Comparison of ENCODE assay signal across 19 cellular contexts in the genomic region with DNA sequence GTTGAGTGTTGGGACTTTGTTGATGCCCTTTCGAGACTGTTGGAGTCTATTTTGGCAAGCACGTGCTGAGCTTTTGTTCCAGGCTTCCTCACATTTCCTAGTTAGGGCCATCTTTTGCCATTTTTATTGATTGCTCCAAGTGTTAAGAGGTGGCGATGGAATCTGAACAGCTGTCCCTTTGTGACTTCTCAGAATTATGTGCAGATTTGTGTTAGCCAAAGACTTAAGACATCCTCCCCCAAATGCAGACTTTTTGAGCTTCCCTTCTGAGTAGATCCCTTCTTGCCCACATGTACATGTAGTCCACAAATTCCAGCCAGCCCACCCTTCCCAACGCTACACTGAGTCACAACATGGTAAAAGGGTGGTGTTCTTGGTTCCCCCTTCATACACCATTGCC. TPM values are rescaled to one million over a fixed set of nuclear protein-coding genes. Genes with fewer than 3 reads are reported as not detected.
DNase-seq lines count a peak whose midpoint lies in the region; FAIRE-seq and TF ChIP-seq lines count a peak whose summit lies in the region.
"Had no signal": no experiment of that assay in that cellular context is flagged by ENCODE, and none has a peak within 500 bp of the region (broad histone marks: within the 10 kb centered on the region; RNA-seq: fewer than 3 reads in every experiment).

No MANE protein-coding gene starts in this region.

- no peak for TF ChIP-seq POLR2A in GM12892 (IDR thresholded peaks at IDR 0.05; ENCODE audit: low read depth, low read length)

- no peak overlapping the region for H2BK15ac ChIP-seq in mesenchymal stem cell (ENCODE audit: low read depth, poor library complexity, severe bottlenecking)
- no peak overlapping the region for H2BK15ac ChIP-seq in mesendoderm (replicated peaks; ENCODE audit: low read depth)

- H3K36me3 Mint-ChIP-seq in neural crest cell (ENCODE audit: low read depth), result peaks cover 15% of the 10 kb centered on the region
- H3K36me3 Mint-ChIP-seq in activated T-cell treated with anti-CD3 and anti-CD28 coated beads, Interleukin-2, amount 50 U/mL, for 24 hours (ENCODE audit: low read depth), result peaks cover 53% of the 10 kb centered on the region

- H2BK120ac ChIP-seq in mesenchymal stem cell (ENCODE audit: low read depth, low read length) (no peak overlapping the region), mesendoderm (ENCODE audit: low read depth, low read length) (no peak overlapping the region)

- H2AK5ac ChIP-seq in mesenchymal stem cell (ENCODE audit: low read length, severe bottlenecking), result peak overlapping the region; percentile 31
- no peak overlapping the region for H2AK5ac ChIP-seq in mesendoderm (ENCODE audit: low read length)

- H3K79me1 ChIP-seq in mesenchymal stem cell (replicated peaks; ENCODE audit: low read length, poor library complexity, severe bottlenecking) (peaks cover 25% of the 10 kb centered on the region), mesendoderm (ENCODE audit: low read length) (peaks cover 18% of the 10 kb centered on the region)

- FAIRE-seq in GM12892 (lab: Jason Lieb, UNC), result peak; percentile 27
- FAIRE-seq: D721Med had no signal

- TF ChIP-seq CTCF in neural crest cell (conservative IDR thresholded peaks at IDR 0.05) (no peak), colonic mucosa (IDR thresholded peaks at IDR 0.05) (no peak)

- H3K27me3 ChIP-seq in SJCRH30 (no peaks in the 10 kb centered on the region), mesenchymal stem cell (ENCODE audit: control insufficient read depth in 1 of 2, insufficient read depth in 1 of 2, low read length in 2 of 2) (no peaks in the 10 kb centered on the region), mesendoderm (ENCODE audit: insufficient read depth, low read length, poor library complexity) (no peaks in the 10 kb centered on the region), colonic mucosa (no peaks in the 10 kb centered on the region)
- H3K27me3 ChIP-seq: BLaER1, SJSA1 had no signal

- no peak overlapping the region for H3K4me3 Mint-ChIP-seq in neural crest cell
- H3K4me3 Mint-ChIP-seq in activated T-cell treated with anti-CD3 and anti-CD28 coated beads, Interleukin-2, amount 50 U/mL, for 24 hours, result no peak overlapping the region

- H4K5ac ChIP-seq in mesendoderm (ENCODE audit: low read length), result no peak overlapping the region

- H3K27ac ChIP-seq in SJCRH30, result peak overlapping the region; percentile 73
- no peak overlapping the region for H3K27ac ChIP-seq in mesenchymal stem cell (ENCODE audit: low read length, poor library complexity, severe bottlenecking)
- no peak overlapping the region for H3K27ac ChIP-seq in mesendoderm (ENCODE audit: low read depth, low read length)
- H3K27ac ChIP-seq in colonic mucosa, result no peak overlapping the region
- H3K27ac ChIP-seq: BLaER1, PC-9, SJSA1 had no signal

- peaks cover 4% of the 10 kb centered on the region for H3K9me3 Mint-ChIP-seq in neural crest cell
- H3K9me3 Mint-ChIP-seq in activated T-cell treated with anti-CD3 and anti-CD28 coated beads, Interleukin-2, amount 50 U/mL, for 24 hours, result peaks cover 5% of the 10 kb centered on the region

- H2AFZ ChIP-seq in mesenchymal stem cell (ENCODE audit: low read depth, low read length), result no peak overlapping the region
- H2AFZ ChIP-seq: PC-9 had no signal

- peak overlapping the region; percentile 92 for H3K27ac Mint-ChIP-seq in neural crest cell (ENCODE audit: unreplicated experiment)
- H3K27ac Mint-ChIP-seq in activated T-cell treated with anti-CD3 and anti-CD28 coated beads, Interleukin-2, amount 50 U/mL, for 24 hours, result no peak overlapping the region
- H3K27ac Mint-ChIP-seq: CD4-positive, CD25-positive, alpha-beta regulatory T cell had no signal

- peaks cover 39% of the 10 kb centered on the region for H3K79me2 ChIP-seq in mesendoderm (ENCODE audit: control insufficient read depth, insufficient read depth, low read length)

- H3K4ac ChIP-seq in mesenchymal stem cell (ENCODE audit: low read depth in 1 of 2, low read length in 2 of 2) (no peak overlapping the region), mesendoderm (ENCODE audit: low read depth, low read length) (no peak overlapping the region)

- DNase-seq in GM12892 (ENCODE audit: insufficient read length) (no peak), SJCRH30 (peak; percentile 39 to 77), mesenchymal stem cell (no peak), neural crest cell (ENCODE audit: low read depth, low spot score) (no peak), kidney tubule cell (ENCODE audit: low spot score) (no peak), mesendoderm (no peak), colonic mucosa (no peak)
- DNase-seq in activated T-cell treated with anti-CD3 and anti-CD28 coated beads, Interleukin-2, amount 50 U/mL, for 24 hours, result no peak
- DNase-seq: H7, NCI-H1092 treated with DMSO at 0.1 percent for 48 hours, NCI-H1436 treated with DMSO at 0.1 percent for 48 hours, NCI-H187 treated with DMSO at 0.1 percent for 48 hours, NCI-H446 treated with DMSO at 0.1 percent for 48 hours, NCI-H526, PC-9 had no signal

- peaks cover 32% of the 10 kb centered on the region for H3K4me1 Mint-ChIP-seq in neural crest cell
- H3K4me1 Mint-ChIP-seq in activated T-cell treated with anti-CD3 and anti-CD28 coated beads, Interleukin-2, amount 50 U/mL, for 24 hours (ENCODE audit: low read depth), result peaks cover 27% of the 10 kb centered on the region

- H3K36me3 ChIP-seq in SJCRH30, result peaks cover 23% of the 10 kb centered on the region
- H3K36me3 ChIP-seq in mesenchymal stem cell (ENCODE audit: control insufficient read depth in 1 of 2, insufficient read depth in 2 of 2, low read depth in 1 of 2, low read length in 2 of 2), result peaks cover 16 to 30% of the 10 kb centered on the region in 2 experiments
- peaks cover 2% of the 10 kb centered on the region for H3K36me3 ChIP-seq in mesendoderm (ENCODE audit: control insufficient read depth, insufficient read depth, low read length)
- H3K36me3 ChIP-seq in colonic mucosa, result no peaks in the 10 kb centered on the region

- no peaks in the 10 kb centered on the region for H3K27me3 Mint-ChIP-seq in neural crest cell (ENCODE audit: low read depth)
- H3K27me3 Mint-ChIP-seq in activated T-cell treated with anti-CD3 and anti-CD28 coated beads, Interleukin-2, amount 50 U/mL, for 24 hours, result no peaks in the 10 kb centered on the region
- H3K27me3 Mint-ChIP-seq: CD4-positive, CD25-positive, alpha-beta regulatory T cell had no signal

- no peak overlapping the region for H2BK12ac ChIP-seq in mesenchymal stem cell (ENCODE audit: low read length in 2 of 2)

- H3K4me3 ChIP-seq in SJCRH30 (no peak overlapping the region), mesenchymal stem cell (ENCODE audit: insufficient read depth in 1 of 2, low read depth in 1 of 2, low read length in 2 of 2) (no peak overlapping the region), mesendoderm (ENCODE audit: low read length) (no peak overlapping the region), colonic mucosa (no peak overlapping the region)
- H3K4me3 ChIP-seq: BLaER1, PC-9, SJSA1 had no signal

- H3K9ac ChIP-seq in mesenchymal stem cell (ENCODE audit: low read length) (no peak overlapping the region), mesendoderm (ENCODE audit: low read length) (no peak overlapping the region), colonic mucosa (ENCODE audit: low read depth in 2 of 2, low read length in 2 of 2) (no peak overlapping the region)
- H3K9ac ChIP-seq: BLaER1 had no signal

- no peaks in the 10 kb centered on the region for H3K9me3 ChIP-seq in SJCRH30 (replicated peaks)
- H3K9me3 ChIP-seq in mesenchymal stem cell (ENCODE audit: control insufficient read depth, low read length), result no peaks in the 10 kb centered on the region
- H3K9me3 ChIP-seq in colonic mucosa, result no peaks in the 10 kb centered on the region
- H3K9me3 ChIP-seq: SJSA1 had no signal

- no peak overlapping the region for H4K91ac ChIP-seq in mesenchymal stem cell (ENCODE audit: low read length)

- H3K18ac ChIP-seq in mesenchymal stem cell (ENCODE audit: low read depth in 1 of 2, low read length in 2 of 2) (no peak overlapping the region), mesendoderm (ENCODE audit: low read length) (no peak overlapping the region)

- no peak overlapping the region for H3K23ac ChIP-seq in mesenchymal stem cell (ENCODE audit: low read length in 2 of 2)
- H3K23ac ChIP-seq in mesendoderm (ENCODE audit: low read length), result no peak overlapping the region

- H4K8ac ChIP-seq in mesenchymal stem cell (ENCODE audit: low read length) (no peak overlapping the region), mesendoderm (ENCODE audit: low read depth, low read length) (no peak overlapping the region)

- no peak overlapping the region for H3K14ac ChIP-seq in mesenchymal stem cell (ENCODE audit: low read length in 2 of 2)

- intact Hi-C loops in colonic mucosa (cut with DNase I), result no loop called here

- H3K4me2 ChIP-seq in mesenchymal stem cell (ENCODE audit: low read length, poor library complexity, severe bottlenecking) (no peak overlapping the region), mesendoderm (ENCODE audit: low read length) (no peak overlapping the region)
- H3K4me2 ChIP-seq: PC-9 had no signal

- H2BK5ac ChIP-seq in mesenchymal stem cell (ENCODE audit: low read depth, low read length, poor library complexity, severe bottlenecking) (no peak overlapping the region), mesendoderm (ENCODE audit: low read length) (no peak overlapping the region)

- 100% methylated on average over 3 of the region's 4 CpGs for WGBS in mesenchymal stem cell
- WGBS in mesendoderm (ENCODE audit: extremely low coverage, insufficient coverage, low lambda C conversion rate), result no CpG with 5 or more reads among the region's 4 CpGs

- no peak overlapping the region for H3K56ac ChIP-seq in mesendoderm (ENCODE audit: low read length)

- H3K4me1 ChIP-seq in SJCRH30, result peaks cover 14% of the 10 kb centered on the region
- peaks cover 9% of the 10 kb centered on the region for H3K4me1 ChIP-seq in mesenchymal stem cell (ENCODE audit: control insufficient read depth, insufficient read depth, low read depth, low read length)
- peaks cover 3% of the 10 kb centered on the region for H3K4me1 ChIP-seq in mesendoderm (ENCODE audit: control insufficient read depth, low read depth, low read length)
- H3K4me1 ChIP-seq in colonic mucosa, result no peaks in the 10 kb centered on the region
- H3K4me1 ChIP-seq: SJSA1 had no signal

RNA-seq across cellular contexts. Expression of a gene that starts 59.2 kb away (rescaled TPM):
- 13.7 TPM for polyA plus RNA-seq in GM12892 (2012; ENCODE audit: missing spikeins)
- total RNA-seq in SJCRH30 (2014; rRNA removed; shearing (Covaris generic)), result 79.9 and 82.5 TPM in 2 replicates
- 51.2 TPM for polyA plus RNA-seq in mesenchymal stem cell (2013, experiment 1 of 2)
- polyA plus RNA-seq in mesenchymal stem cell (2013, experiment 2 of 2), result 54.0 TPM
- total RNA-seq in neural crest cell, result 76.3 and 77.6 TPM in 2 replicates
- 64.2 TPM for polyA plus RNA-seq in mesendoderm (2013, experiment 1 of 2)
- polyA plus RNA-seq in mesendoderm (2013, experiment 2 of 2), result 66.0 TPM
- 10 to 100 TPM; 51.4 to 68.0 TPM for total RNA-seq in colonic mucosa

Comparison
In these comparisons a context has a peak if more than half of its experiments do, and no peak if none do; other contexts are left out.
1. DNase-seq: peak in SJCRH30 (2 of 2); none in GM12892 (single experiment), mesenchymal stem cell (single experiment), neural crest cell (single experiment), kidney tubule cell (single experiment), mesendoderm (single experiment), activated T-cell treated with anti-CD3 and anti-CD28 coated beads, Interleukin-2, amount 50 U/mL, for 24 hours (single experiment) and colonic mucosa (single experiment).